Comparison of ENCODE assay signal across 10 cellular contexts in the genomic region with DNA sequence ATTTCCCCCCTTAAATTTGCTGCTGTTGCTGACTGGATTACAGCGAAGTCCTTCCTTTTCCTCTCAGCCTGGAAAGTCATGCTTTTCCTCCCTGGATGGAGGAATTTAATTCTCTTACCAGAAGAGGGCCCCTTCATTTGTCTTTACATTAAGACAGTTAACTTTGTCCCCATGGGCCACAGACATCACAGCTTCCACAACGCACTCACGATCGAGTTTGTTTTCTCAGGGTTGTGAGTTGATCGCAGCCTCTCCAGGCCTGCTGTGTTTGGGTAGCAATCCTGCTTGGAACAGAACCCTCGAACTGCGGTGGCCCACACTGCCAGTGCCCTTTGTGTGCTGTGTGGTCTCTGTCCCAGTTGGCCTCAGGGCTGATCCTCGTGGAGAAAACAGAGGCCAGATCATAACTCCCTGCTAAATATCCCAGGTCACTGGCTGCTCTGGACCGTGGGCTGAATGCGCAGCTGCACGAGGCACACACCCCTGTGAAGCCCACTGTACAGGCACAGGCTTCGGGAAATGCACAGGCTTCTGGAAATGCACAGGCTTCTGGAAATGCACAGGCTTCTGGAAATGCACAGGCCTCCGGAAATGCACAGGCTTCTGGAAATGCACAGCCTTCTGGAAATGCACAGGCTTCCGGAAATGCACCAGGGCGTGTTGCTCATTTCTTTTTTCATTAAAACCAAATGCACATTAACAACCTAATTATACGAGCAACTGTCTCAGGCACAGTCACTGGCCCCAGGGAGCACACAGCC. TPM values are rescaled to one million over a fixed set of nuclear protein-coding genes. Genes with fewer than 3 reads are reported as not detected.
DNase-seq lines count a peak whose midpoint lies in the region; ATAC-seq and TF ChIP-seq lines count a peak whose summit lies in the region.
"Had no signal": no experiment of that assay in that cellular context is flagged by ENCODE, and none has a peak within 500 bp of the region (broad histone marks: within the 10 kb centered on the region; RNA-seq: fewer than 3 reads in every experiment).

No MANE protein-coding gene starts in this region.

- H3K4me1 Mint-ChIP-seq in progenitor cell of endocrine pancreas (ENCODE audit: low read depth), result peaks cover 19% of the 10 kb centered on the region

- no peaks in the 10 kb centered on the region for H4K20me1 ChIP-seq in OCI-LY1 (ENCODE audit: insufficient read depth, low read length)

- H3K4me1 ChIP-seq in OCI-LY1 (ENCODE audit: insufficient read depth, low read length, severe bottlenecking), result peaks cover 25% of the 10 kb centered on the region
- H3K4me1 ChIP-seq in ectodermal cell (ENCODE audit: control insufficient read depth, insufficient read depth, low read length), result peaks cover 12% of the 10 kb centered on the region
- peaks cover 4 to 26% of the 10 kb centered on the region in 2 donors for H3K4me1 ChIP-seq in left lung
- H3K4me1 ChIP-seq: prostate gland had no signal

- H3K4me3 ChIP-seq in OCI-LY1 (ENCODE audit: low read depth, low read length, poor library complexity, severe bottlenecking) (no peak overlapping the region), ectodermal cell (ENCODE audit: insufficient read depth, low read depth, low read length) (no peak overlapping the region), left lung (no peak overlapping the region)
- H3K4me3 ChIP-seq: prostate gland, upper lobe of right lung had no signal

- TF ChIP-seq CTCF in OCI-LY1 (IDR thresholded peaks at IDR 0.05; ENCODE audit: low read length) (peak; percentile 11; the same call in 1 of the 2 replicates), progenitor cell of endocrine pancreas (IDR thresholded peaks at IDR 0.05; ENCODE audit: unreplicated experiment) (no peak), left lung (IDR thresholded peaks at IDR 0.05) (no peak)

- WGBS in ectodermal cell, 2 experiments, result 78 to 80% methylated on average over 16 of the region's 16 CpGs

- H3K27ac ChIP-seq in OCI-LY1 (ENCODE audit: low read depth, low read length, poor library complexity, severe bottlenecking) (no peak overlapping the region), ectodermal cell (ENCODE audit: insufficient read depth, low read depth, low read length, poor library complexity, severe bottlenecking) (peak overlapping the region; percentile 23), left lung (no peak overlapping the region)
- H3K27ac ChIP-seq: prostate gland, upper lobe of right lung had no signal

- no peaks in the 10 kb centered on the region for H3K9me3 ChIP-seq in OCI-LY1 (ENCODE audit: low read length)
- H3K9me3 ChIP-seq in ectodermal cell (ENCODE audit: control insufficient read depth, low read length), result no peaks in the 10 kb centered on the region
- H3K9me3 ChIP-seq in left lung, result no peaks in the 10 kb centered on the region
- H3K9me3 ChIP-seq: prostate gland, upper lobe of right lung had no signal

- H3K36me3 ChIP-seq in OCI-LY1 (ENCODE audit: insufficient read depth, low read length) (peaks cover under 1% of the 10 kb centered on the region; the same call in 1 of the 2 replicates), ectodermal cell (ENCODE audit: control insufficient read depth, insufficient read depth, low read length) (no peaks in the 10 kb centered on the region), left lung (no peaks in the 10 kb centered on the region)
- H3K36me3 ChIP-seq: prostate gland, upper lobe of right lung had no signal

- H3K9me3 Mint-ChIP-seq in progenitor cell of endocrine pancreas (ENCODE audit: low read depth), result no peaks in the 10 kb centered on the region

- H3F3A ChIP-seq in OCI-LY1 (ENCODE audit: insufficient read depth, low read length), result no peaks in the 10 kb centered on the region

- H3K9me2 ChIP-seq in OCI-LY1 (ENCODE audit: low read depth, low read length), result no peaks in the 10 kb centered on the region

- peaks cover 22% of the 10 kb centered on the region for H3K27me3 Mint-ChIP-seq in progenitor cell of endocrine pancreas

- ATAC-seq in HG03097 (IDR thresholded peaks at IDR 0.05; ENCODE audit: low FRiP score, unreplicated experiment), result no peak
- no peak for ATAC-seq in left lung
- ATAC-seq: upper lobe of right lung had no signal

- H3K4me2 ChIP-seq in OCI-LY1 (ENCODE audit: low read length), result no peak overlapping the region

- no peaks in the 10 kb centered on the region for H3K36me3 Mint-ChIP-seq in progenitor cell of endocrine pancreas (ENCODE audit: insufficient read depth)

- H3K27ac Mint-ChIP-seq in progenitor cell of endocrine pancreas, result no peak overlapping the region

- no peak overlapping the region for H3K9ac ChIP-seq in OCI-LY1 (ENCODE audit: low read length)

- no peaks in the 10 kb centered on the region for H3K27me3 ChIP-seq in OCI-LY1 (ENCODE audit: insufficient read depth, low read length)
- no peaks in the 10 kb centered on the region for H3K27me3 ChIP-seq in ectodermal cell (ENCODE audit: control insufficient read depth, insufficient read depth, low read length, poor library complexity, severe bottlenecking)
- peaks cover 0 to 5% of the 10 kb centered on the region in 2 donors for H3K27me3 ChIP-seq in left lung

- intact Hi-C loops in left lung (cut with DNase I), result no loop called here

- no peak overlapping the region for H2AFZ ChIP-seq in OCI-LY1 (ENCODE audit: low read length)

- DNase-seq in NCI-H82 (lab: John Stamatoyannopoulos, UW) (peak; percentile 33), NCI-H82 treated with DMSO at 0.1 percent for 48 hours (lab: John Stamatoyannopoulos, UW; ENCODE audit: unreplicated experiment) (no peak), progenitor cell of endocrine pancreas (ENCODE audit: low spot score, unreplicated experiment) (no peak), left lung (no peak), AG20443 (ENCODE audit: low spot score) (no peak)
- DNase-seq: upper lobe of right lung had no signal

- H3K79me2 ChIP-seq in OCI-LY1 (ENCODE audit: insufficient read depth, low read length), result peaks cover 26% of the 10 kb centered on the region

- H3K4me3 Mint-ChIP-seq in progenitor cell of endocrine pancreas (ENCODE audit: low read depth), result peak overlapping the region; percentile 67

RNA-seq across cellular contexts. Expression of gene PDIA6, which starts 2.2 kb away (rescaled TPM):
- polyA plus RNA-seq in ectodermal cell (2013, experiment 1 of 4), result 350 TPM
- polyA plus RNA-seq in ectodermal cell (2013, experiment 2 of 4), result 343 TPM
- 272 TPM for polyA plus RNA-seq in ectodermal cell (2013, experiment 3 of 4)
- 301 TPM for polyA plus RNA-seq in ectodermal cell (2013, experiment 4 of 4)
- total RNA-seq in progenitor cell of endocrine pancreas (248 and 249 TPM in 2 replicates), left lung (100 to 1,000 TPM; 239 to 341 TPM)
